9 cellular contexts compared by ENCODE assay signal in genomic region chr14:90698379-90698869, GRCh38.
A peak's percentile ranks its signal among the peaks of the same experiment; 100 is the strongest.
DNase-seq lines count a peak whose midpoint lies in the region; ATAC-seq and TF ChIP-seq lines count a peak whose summit lies in the region.
"Had no signal": no experiment of that assay in that cellular context is flagged by ENCODE, and none has a peak within 500 bp of the region (broad histone marks: within the 10 kb centered on the region; RNA-seq: fewer than 3 reads in every experiment).

No MANE protein-coding gene starts in this region.

- H3K27me3 ChIP-seq in trophoblast cell (ENCODE audit: insufficient read depth, low read length) = no peaks in the 10 kb centered on the region
- no peaks in the 10 kb centered on the region for H3K27me3 ChIP-seq in foreskin keratinocyte

- ATAC-seq in GM21515 (IDR thresholded peaks at IDR 0.05; ENCODE audit: unreplicated experiment) (no peak), foreskin keratinocyte (no peak), HG02981 (IDR thresholded peaks at IDR 0.05; ENCODE audit: unreplicated experiment) (no peak)

- no peak overlapping the region for H4K91ac ChIP-seq in trophoblast cell (ENCODE audit: low read depth, low read length)

- no peak overlapping the region for H3K14ac ChIP-seq in trophoblast cell (ENCODE audit: low read length)

- no peaks in the 10 kb centered on the region for H3K79me2 ChIP-seq in trophoblast cell (ENCODE audit: control insufficient read depth, insufficient read depth, low read length, poor library complexity)

- H2BK12ac ChIP-seq in trophoblast cell (ENCODE audit: low read length) = no peak overlapping the region

- no CpG with 5 or more reads among the region's 7 CpGs for WGBS in trophoblast cell (ENCODE audit: extremely low coverage, insufficient coverage, insufficient read length)

- H3K23ac ChIP-seq in trophoblast cell (ENCODE audit: low read length) = no peak overlapping the region

- H3K4me1 ChIP-seq in trophoblast cell (ENCODE audit: control insufficient read depth in 1 of 2, insufficient read depth in 2 of 2, low read length in 2 of 2) (peaks cover 8 to 14% of the 10 kb centered on the region in 2 experiments), foreskin keratinocyte (no peaks in the 10 kb centered on the region)

- peak overlapping the region; percentile 15 for H2BK120ac ChIP-seq in trophoblast cell (ENCODE audit: insufficient read depth, low read length, poor library complexity)

- H3K4me3 ChIP-seq in trophoblast cell (ENCODE audit: low read depth, low read length) = no peak overlapping the region
- H3K4me3 ChIP-seq: GM23338 had no signal

- peaks cover 0 to 2% of the 10 kb centered on the region in 2 experiments for H3K36me3 ChIP-seq in trophoblast cell (ENCODE audit: control insufficient read depth in 1 of 2, insufficient read depth in 2 of 2, low read length in 2 of 2)

- DNase-seq in DMS 273 (lab: John Stamatoyannopoulos, UW; ENCODE audit: unreplicated experiment) = peak; percentile 99
- peak; percentile 93 for DNase-seq in NCI-H69 (lab: John Stamatoyannopoulos, UW)
- DNase-seq in fibroblast of the conjunctiva (ENCODE audit: low read depth) = peak; percentile 58
- no peak for DNase-seq in trophoblast cell
- DNase-seq in foreskin keratinocyte = no peak
- DNase-seq in activated CD4-positive, alpha-beta T cell treated with anti-CD3 and anti-CD28 coated beads, Interleukin-2, amount 50 U/mL, for 48 hours = no peak

- no peak overlapping the region for H2AK5ac ChIP-seq in trophoblast cell (ENCODE audit: low read length)

- no peaks in the 10 kb centered on the region for H3K9me3 ChIP-seq in trophoblast cell (ENCODE audit: insufficient read depth, low read depth, low read length)

- no peak overlapping the region for H3K9ac ChIP-seq in trophoblast cell (ENCODE audit: low read length)

- TF ChIP-seq CTCF in foreskin keratinocyte (conservative IDR thresholded peaks at IDR 0.05) = no peak

- H3K18ac ChIP-seq in trophoblast cell (ENCODE audit: low read length) = no peak overlapping the region

- H3K27ac ChIP-seq in trophoblast cell (ENCODE audit: low read depth, low read length) = no peak overlapping the region
- H3K27ac ChIP-seq in foreskin keratinocyte = no peak overlapping the region

- H4K8ac ChIP-seq in trophoblast cell (ENCODE audit: low read depth, low read length) = no peak overlapping the region

- H3K4ac ChIP-seq in trophoblast cell (ENCODE audit: low read depth, low read length) = no peak overlapping the region

- no peak overlapping the region for H2BK5ac ChIP-seq in trophoblast cell (ENCODE audit: low read depth, low read length, poor library complexity)

- H3K79me1 ChIP-seq in trophoblast cell (ENCODE audit: low read length) = peaks cover 3% of the 10 kb centered on the region

- H3K4me2 ChIP-seq in trophoblast cell (ENCODE audit: low read length) = no peak overlapping the region
- H3K4me2 ChIP-seq: GM23338 had no signal

- H2AFZ ChIP-seq in trophoblast cell (ENCODE audit: insufficient read depth, low read length, poor library complexity) = no peak overlapping the region
- H2AFZ ChIP-seq: GM23338 had no signal

- H4K12ac ChIP-seq in trophoblast cell (ENCODE audit: low read depth, low read length) = no peak overlapping the region

Comparison
In these comparisons a context has a peak if more than half of its experiments do, and no peak if none do; other contexts are left out.
1. DNase-seq: peak in DMS 273 (single experiment), NCI-H69 (single experiment) and fibroblast of the conjunctiva (single experiment); none in trophoblast cell (0 of 2), foreskin keratinocyte (0 of 2) and activated CD4-positive, alpha-beta T cell treated with anti-CD3 and anti-CD28 coated beads, Interleukin-2, amount 50 U/mL, for 48 hours (0 of 2).